In the genomic region with DNA sequence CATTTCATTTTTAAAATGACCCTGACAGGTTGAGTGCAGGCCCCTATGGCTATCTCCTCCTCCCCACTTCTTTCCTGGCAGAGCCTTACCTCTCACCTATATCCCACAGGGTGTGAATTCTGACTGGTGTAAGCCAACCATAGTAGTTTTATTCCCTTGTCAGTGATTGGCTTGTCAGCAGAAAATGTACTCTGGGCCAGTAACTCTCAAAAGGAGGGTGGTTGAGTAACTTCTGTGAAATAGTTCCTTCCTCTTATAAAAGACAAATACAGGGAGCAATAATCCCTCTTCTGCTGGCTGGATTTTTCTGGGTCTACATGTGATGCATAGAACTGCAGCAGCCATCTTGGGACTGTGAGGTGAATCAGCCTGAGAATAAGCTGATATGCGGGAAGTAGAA, we compare ENCODE assay signal across 16 cellular contexts.
DNase-seq lines count a peak whose midpoint lies in the region; ATAC-seq and TF ChIP-seq lines count a peak whose summit lies in the region.
"Had no signal": no experiment of that assay in that cellular context is flagged by ENCODE, and none has a peak within 500 bp of the region (broad histone marks: within the 10 kb centered on the region; RNA-seq: fewer than 3 reads in every experiment).

No MANE protein-coding gene starts in this region.

- TF ChIP-seq CTCF in osteoblast (IDR thresholded peaks at IDR 0.05; ENCODE audit: extremely low read depth, low read depth, low read length) (no peak), WERI-Rb-1 (IDR thresholded peaks at IDR 0.05; ENCODE audit: low read depth, low read length) (no peak)

- DNase-seq in GM23248 (peak; percentile 49), NOMO-1 treated with dmso at 0.1 percent for 144 hours (lab: John Stamatoyannopoulos, UW; ENCODE audit: unreplicated experiment) (peak; percentile 12), fibroblast of gingiva (ENCODE audit: low read depth) (peak; percentile 38), osteoblast (ENCODE audit: insufficient read length, low spot score, missing footprints) (no peak), WERI-Rb-1 (no peak), activated gamma-delta T cell treated with Interleukin-2 at 50 U/mL for 16 hours (no peak)
- DNase-seq: activated naive CD4-positive, alpha-beta T cell treated with anti-CD3 and anti-CD28 coated beads for 36 hours; CD4-positive, CD25-positive, alpha-beta regulatory T cell; effector memory CD8-positive, alpha-beta T cell; NCI-H1436; NCI-H446; posterior cingulate gyrus had no signal

- no peak overlapping the region for H3K4me2 ChIP-seq in GM23248 (ENCODE audit: unreplicated experiment)
- H3K4me2 ChIP-seq in osteoblast (ENCODE audit: insufficient read depth, low read length), result no peak overlapping the region

- in situ Hi-C loops in GM23248 (cut with MboI), result no loop called here

- peak overlapping the region; percentile 19; the same call in 1 of the 2 replicates for H3K9ac ChIP-seq in GM23248

- no peaks in the 10 kb centered on the region for H3K9me3 ChIP-seq in GM23248 (ENCODE audit: low read depth)
- no peaks in the 10 kb centered on the region for H3K9me3 ChIP-seq in osteoblast (ENCODE audit: low read depth, low read length)
- H3K9me3 ChIP-seq in WERI-Rb-1 (ENCODE audit: severe bottlenecking), result no peaks in the 10 kb centered on the region

- no peak overlapping the region for H3K4me3 ChIP-seq in GM23248
- no peak overlapping the region for H3K4me3 ChIP-seq in osteoblast (ENCODE audit: insufficient read depth, low read length)
- no peak overlapping the region for H3K4me3 ChIP-seq in WERI-Rb-1 (ENCODE audit: low read depth, low read length)
- H3K4me3 ChIP-seq: GM12878 had no signal

- H3K36me3 ChIP-seq in GM23248 (ENCODE audit: low read depth) (peaks cover 97% of the 10 kb centered on the region), osteoblast (ENCODE audit: insufficient read depth, low read length) (peaks cover 88% of the 10 kb centered on the region), WERI-Rb-1 (peaks cover 17% of the 10 kb centered on the region)

- H3K4me1 ChIP-seq in GM23248 (ENCODE audit: insufficient read depth), result peaks cover 39% of the 10 kb centered on the region
- H3K4me1 ChIP-seq in osteoblast (ENCODE audit: insufficient read depth, low read length), result peaks cover 28% of the 10 kb centered on the region

- H2AFZ ChIP-seq in GM23248 (no peak overlapping the region), osteoblast (ENCODE audit: low read length) (no peak overlapping the region)

- ATAC-seq in HG03457 (IDR thresholded peaks at IDR 0.05; ENCODE audit: unreplicated experiment), result no peak
- ATAC-seq: activated CD4-positive, CD25-positive, alpha-beta regulatory T cell treated with anti-CD3 and anti-CD28 coated beads, Interleukin-2, amount 50 U/mL, for 24 hours; effector memory CD8-positive, alpha-beta T cell; GM12878; Panc1 had no signal

- H3K9me2 ChIP-seq in GM23248 (ENCODE audit: insufficient read depth), result no peaks in the 10 kb centered on the region

- H3F3A ChIP-seq in GM23248 (ENCODE audit: insufficient read depth), result peaks cover 98% of the 10 kb centered on the region

- WGBS in GM23248 (ENCODE audit: low coverage in 1 of 2, low lambda C conversion rate in 2 of 2, missing lambda C conversion rate in 2 of 2), 2 experiments, result 92 to 97% methylated on average over 1 of the region's 1 CpG

- H3K27me3 ChIP-seq in GM23248 (replicated peaks; ENCODE audit: insufficient read depth) (no peaks in the 10 kb centered on the region), osteoblast (ENCODE audit: insufficient read depth, low read length) (no peaks in the 10 kb centered on the region), WERI-Rb-1 (ENCODE audit: insufficient read depth, low read depth, severe bottlenecking) (no peaks in the 10 kb centered on the region)

- no peaks in the 10 kb centered on the region for H4K20me1 ChIP-seq in GM23248 (ENCODE audit: insufficient read depth)
- H4K20me1 ChIP-seq in osteoblast (ENCODE audit: insufficient read depth, low read length), result no peaks in the 10 kb centered on the region

- H3K27ac ChIP-seq in GM23248, result peak overlapping the region; percentile 52
- peak overlapping the region; percentile 44 for H3K27ac ChIP-seq in osteoblast (ENCODE audit: low read depth, low read length)
- H3K27ac ChIP-seq in WERI-Rb-1, result no peak overlapping the region

- H3K79me2 ChIP-seq in GM23248 (ENCODE audit: insufficient read depth) (peaks cover 65% of the 10 kb centered on the region), osteoblast (ENCODE audit: insufficient read depth, low read length) (peaks cover 16% of the 10 kb centered on the region)

Comparison
In these comparisons a context has a peak if more than half of its experiments do, and no peak if none do; other contexts are left out.
1. DNase-seq: peak in GM23248 (single experiment), NOMO-1 treated with dmso at 0.1 percent for 144 hours (single experiment) and fibroblast of gingiva (single experiment); none in osteoblast (single experiment), WERI-Rb-1 (single experiment) and activated gamma-delta T cell treated with Interleukin-2 at 50 U/mL for 16 hours (single experiment).